Comparison of ENCODE assay signal across 13 cellular contexts in the genomic region with DNA sequence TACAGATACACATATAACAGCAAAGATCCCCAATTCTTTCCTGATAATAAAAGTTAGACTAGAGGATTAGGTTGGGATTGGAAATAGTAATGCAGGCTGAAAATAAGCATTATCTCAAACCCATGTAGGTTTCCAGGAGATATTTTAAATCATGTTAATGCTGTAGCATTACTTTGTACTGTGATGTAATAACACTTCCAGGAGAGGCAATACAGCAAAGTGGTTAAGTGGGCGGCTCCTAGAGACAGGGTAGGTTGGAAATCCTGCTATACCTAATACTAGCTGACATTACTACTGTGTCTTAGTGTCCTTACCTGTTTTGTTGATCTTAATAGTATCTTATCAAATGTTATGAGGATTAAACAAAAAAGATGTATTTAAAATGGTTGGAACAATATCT. TPM values are rescaled to one million over a fixed set of nuclear protein-coding genes. Genes with fewer than 3 reads are reported as not detected.
A peak's percentile ranks its signal among the peaks of the same experiment; 100 is the strongest.
DNase-seq lines count a peak whose midpoint lies in the region; ATAC-seq, FAIRE-seq and TF ChIP-seq lines count a peak whose summit lies in the region.
"Had no signal": no experiment of that assay in that cellular context is flagged by ENCODE, and none has a peak within 500 bp of the region (broad histone marks: within the 10 kb centered on the region; RNA-seq: fewer than 3 reads in every experiment).

No MANE protein-coding gene starts in this region.

- H3K4me1 ChIP-seq in DND-41 (ENCODE audit: insufficient read depth, low read length), result peaks cover 20% of the 10 kb centered on the region
- H3K4me1 ChIP-seq: SJSA1 had no signal

- H4K20me1 ChIP-seq in DND-41 (ENCODE audit: insufficient read depth, low read length), result peaks cover 55% of the 10 kb centered on the region; the same call in 1 of the 2 replicates

- H3K27me3 Mint-ChIP-seq in activated naive CD8-positive, alpha-beta T cell treated with anti-CD3 and anti-CD28 coated beads, Interleukin-2, amount 10 ng/mL, durations not matched to agents 7 days and 5 days, result no peaks in the 10 kb centered on the region
- H3K27me3 Mint-ChIP-seq in WTC11 (ENCODE audit: low read depth), result no peaks in the 10 kb centered on the region

- H2AFZ ChIP-seq in DND-41 (ENCODE audit: low read depth, low read length), result no peak overlapping the region

- peaks cover 86% of the 10 kb centered on the region for H3K79me2 ChIP-seq in DND-41 (ENCODE audit: insufficient read depth, low read length)

- peaks cover 50% of the 10 kb centered on the region for H3K36me3 Mint-ChIP-seq in activated naive CD8-positive, alpha-beta T cell treated with anti-CD3 and anti-CD28 coated beads, Interleukin-2, amount 10 ng/mL, durations not matched to agents 7 days and 5 days
- H3K36me3 Mint-ChIP-seq in WTC11, result peaks cover 87% of the 10 kb centered on the region

- no peak overlapping the region for H3K4me2 ChIP-seq in DND-41 (ENCODE audit: insufficient read depth, low read length)

- CTCF ChIA-PET in WTC11 (lab: Charles Lee), result no interaction called here

- DNase-seq in DND-41 (no peak), GM12891 (ENCODE audit: insufficient read length, low spot score) (no peak), WTC11 (ENCODE audit: low spot score) (no peak)
- DNase-seq in activated naive CD8-positive, alpha-beta T cell treated with anti-CD3 and anti-CD28 coated beads, Interleukin-2, amount 10 ng/mL, durations not matched to agents 7 days and 5 days, result no peak
- DNase-seq: COR-L47, GOT3, KG1, NCI-H1105, NCI-H1694 treated with DMSO at 0.1 percent for 48 hours, NCI-H69, PC-3 had no signal

- no peaks in the 10 kb centered on the region for H3K9me3 ChIP-seq in DND-41 (ENCODE audit: insufficient read depth, low read length, severe bottlenecking)
- H3K9me3 ChIP-seq: SJSA1 had no signal

- no peak overlapping the region for H3K4me3 ChIP-seq in DND-41 (ENCODE audit: low read depth in 1 of 2, low read length in 2 of 2)
- H3K4me3 ChIP-seq: SJSA1 had no signal

- POLR2A ChIA-PET in activated naive CD8-positive, alpha-beta T cell treated with anti-CD3 and anti-CD28 coated beads, Interleukin-2, amount 10 ng/mL, durations not matched to agents 7 days and 5 days (lab: Charles Lee), result no interaction called here
- POLR2A ChIA-PET in WTC11 (lab: Charles Lee), result interaction anchor here (0.7 to 0.8 kb wide), 2 partner anchors 10 to 321 kb away, joined by 3 read pairs; a partner anchor contains a TSS

- H3K4me1 Mint-ChIP-seq in activated naive CD8-positive, alpha-beta T cell treated with anti-CD3 and anti-CD28 coated beads, Interleukin-2, amount 10 ng/mL, durations not matched to agents 7 days and 5 days, result peaks cover 33% of the 10 kb centered on the region
- peaks cover 12% of the 10 kb centered on the region for H3K4me1 Mint-ChIP-seq in WTC11

- no peak for TF ChIP-seq POLR2A in GM12891 (IDR thresholded peaks at IDR 0.05; ENCODE audit: low read depth, low read length)

- peak overlapping the region; percentile 30 for H3K27ac Mint-ChIP-seq in activated naive CD8-positive, alpha-beta T cell treated with anti-CD3 and anti-CD28 coated beads, Interleukin-2, amount 10 ng/mL, durations not matched to agents 7 days and 5 days
- no peak overlapping the region for H3K27ac Mint-ChIP-seq in WTC11

- H3K4me3 Mint-ChIP-seq in activated naive CD8-positive, alpha-beta T cell treated with anti-CD3 and anti-CD28 coated beads, Interleukin-2, amount 10 ng/mL, durations not matched to agents 7 days and 5 days, result no peak overlapping the region
- H3K4me3 Mint-ChIP-seq in WTC11, result no peak overlapping the region

- no peak overlapping the region for H3K27ac ChIP-seq in DND-41 (ENCODE audit: low read length)
- H3K27ac ChIP-seq: SJSA1 had no signal

- TF ChIP-seq CTCF in DND-41 (IDR thresholded peaks at IDR 0.05; ENCODE audit: borderline replicate concordance, extremely low read depth, low read length, poor library complexity, severe bottlenecking), result no peak
- TF ChIP-seq CTCF in WTC11 (IDR thresholded peaks at IDR 0.05), result no peak

- peak; percentile 23 for FAIRE-seq in GM12891 (lab: Jason Lieb, UNC)

- H3K36me3 ChIP-seq in DND-41 (ENCODE audit: insufficient read depth, low read length), result peaks cover 98% of the 10 kb centered on the region

- no peak overlapping the region for H3K9ac ChIP-seq in DND-41 (ENCODE audit: low read depth, low read length)

- no peaks in the 10 kb centered on the region for H3K27me3 ChIP-seq in DND-41 (ENCODE audit: insufficient read depth, low read length, poor library complexity)
- H3K27me3 ChIP-seq: SJSA1 had no signal

- no peaks in the 10 kb centered on the region for H3K9me3 Mint-ChIP-seq in activated naive CD8-positive, alpha-beta T cell treated with anti-CD3 and anti-CD28 coated beads, Interleukin-2, amount 10 ng/mL, durations not matched to agents 7 days and 5 days
- H3K9me3 Mint-ChIP-seq in WTC11, result no peaks in the 10 kb centered on the region

- ATAC-seq in DND-41 (ENCODE audit: insufficient read depth, low read depth) (0 out of 3 replicates have a peak, but pooled peaks have one; percentile 31), HG02938 (IDR thresholded peaks at IDR 0.05; ENCODE audit: unreplicated experiment) (no peak), WTC11 (no peak)
- no peak for ATAC-seq in activated naive CD8-positive, alpha-beta T cell treated with anti-CD3 and anti-CD28 coated beads, Interleukin-2, amount 10 ng/mL, durations not matched to agents 7 days and 5 days (ENCODE audit: low read depth)
- ATAC-seq: PC-3 had no signal

TF ChIP-seq in GM12891, 5 proteins besides CTCF, POLR2A, EP300 and RAD21:
- no peak for TF ChIP-seq TAF1 (IDR thresholded peaks at IDR 0.05; ENCODE audit: low read depth, low read length)
- TF ChIP-seq SPI1 (IDR thresholded peaks at IDR 0.05; ENCODE audit: low read depth, low read length), result no peak
- TF ChIP-seq POU2F2 (IDR thresholded peaks at IDR 0.05; ENCODE audit: low read depth, low read length), result no peak
- TF ChIP-seq POLR2AphosphoS5 (IDR thresholded peaks at IDR 0.05; ENCODE audit: low read depth, low read length), result no peak
- no peak for TF ChIP-seq PAX5 (IDR thresholded peaks at IDR 0.05; ENCODE audit: insufficient read depth, low read length, severe bottlenecking)
TF ChIP-seq in GM12891: peak in this region for 0.

TF ChIP-seq in WTC11, 78 proteins besides CTCF, POLR2A, EP300 and RAD21 (continues in another document):
- TF ChIP-seq, protein P1, sequence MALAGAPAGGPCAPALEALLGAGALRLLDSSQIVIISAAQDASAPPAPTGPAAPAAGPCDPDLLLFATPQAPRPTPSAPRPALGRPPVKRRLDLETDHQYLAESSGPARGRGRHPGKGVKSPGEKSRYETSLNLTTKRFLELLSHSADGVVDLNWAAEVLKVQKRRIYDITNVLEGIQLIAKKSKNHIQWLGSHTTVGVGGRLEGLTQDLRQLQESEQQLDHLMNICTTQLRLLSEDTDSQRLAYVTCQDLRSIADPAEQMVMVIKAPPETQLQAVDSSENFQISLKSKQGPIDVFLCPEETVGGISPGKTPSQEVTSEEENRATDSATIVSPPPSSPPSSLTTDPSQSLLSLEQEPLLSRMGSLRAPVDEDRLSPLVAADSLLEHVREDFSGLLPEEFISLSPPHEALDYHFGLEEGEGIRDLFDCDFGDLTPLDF (CRISPR knock-in tag; IDR thresholded peaks at IDR 0.05), result no peak
- TF ChIP-seq, protein P2, sequence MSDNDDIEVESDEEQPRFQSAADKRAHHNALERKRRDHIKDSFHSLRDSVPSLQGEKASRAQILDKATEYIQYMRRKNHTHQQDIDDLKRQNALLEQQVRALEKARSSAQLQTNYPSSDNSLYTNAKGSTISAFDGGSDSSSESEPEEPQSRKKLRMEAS (CRISPR knock-in tag; IDR thresholded peaks at IDR 0.05), result no peak
- TF ChIP-seq ATF1 (CRISPR knock-in tag; IDR thresholded peaks at IDR 0.05) (no peak), RELA (CRISPR knock-in tag; IDR thresholded peaks at IDR 0.05; ENCODE audit: borderline replicate concordance) (no peak), NR1H2 (CRISPR knock-in tag; IDR thresholded peaks at IDR 0.05) (no peak), CBFB (CRISPR knock-in tag; IDR thresholded peaks at IDR 0.05; ENCODE audit: low read depth) (no peak), TEAD1 (CRISPR knock-in tag; IDR thresholded peaks at IDR 0.05) (no peak), GRHL2 (CRISPR knock-in tag; IDR thresholded peaks at IDR 0.05; ENCODE audit: insufficient replicate concordance, severe bottlenecking) (no peak)
- TF ChIP-seq, protein P3, sequence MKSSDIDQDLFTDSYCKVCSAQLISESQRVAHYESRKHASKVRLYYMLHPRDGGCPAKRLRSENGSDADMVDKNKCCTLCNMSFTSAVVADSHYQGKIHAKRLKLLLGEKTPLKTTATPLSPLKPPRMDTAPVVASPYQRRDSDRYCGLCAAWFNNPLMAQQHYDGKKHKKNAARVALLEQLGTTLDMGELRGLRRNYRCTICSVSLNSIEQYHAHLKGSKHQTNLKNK (CRISPR knock-in tag; IDR thresholded peaks at IDR 0.05), result no peak

RNA-seq across cellular contexts. Expression of a gene that starts 9.6 kb away (rescaled TPM):
- 151 TPM for polyA plus RNA-seq in GM12891 (2012; ENCODE audit: low read depth, missing spikeins)
- total RNA-seq in activated naive CD8-positive, alpha-beta T cell treated with anti-CD3 and anti-CD28 coated beads, Interleukin-2, amount 10 ng/mL, durations not matched to agents 7 days and 5 days, result 100 to 1,000 TPM; 120 to 125 TPM
- 412 to 435 TPM (median 421 TPM) in 3 replicates for total RNA-seq in WTC11 (2021)

RNA-seq across cellular contexts. Expression of a gene that starts 10.3 kb away (rescaled TPM):
- polyA plus RNA-seq in GM12891 (2012; ENCODE audit: low read depth, missing spikeins), result 16.6 TPM
- 10 to 100 TPM; 20.8 to 22.4 TPM for total RNA-seq in activated naive CD8-positive, alpha-beta T cell treated with anti-CD3 and anti-CD28 coated beads, Interleukin-2, amount 10 ng/mL, durations not matched to agents 7 days and 5 days
- 83.4 to 91.0 TPM (median 89.0 TPM) in 3 replicates for total RNA-seq in WTC11 (2021)

RNA-seq across cellular contexts. Expression of a gene that starts 21.7 kb away (rescaled TPM):
- 61.0 TPM for polyA plus RNA-seq in GM12891 (2012; ENCODE audit: low read depth, missing spikeins)
- total RNA-seq in activated naive CD8-positive, alpha-beta T cell treated with anti-CD3 and anti-CD28 coated beads, Interleukin-2, amount 10 ng/mL, durations not matched to agents 7 days and 5 days, result 100 to 1,000 TPM; 123 to 124 TPM
- total RNA-seq in WTC11 (2021), result 113 to 138 TPM (median 116 TPM) in 3 replicates

RNA-seq across cellular contexts. Expression of a gene that starts 58.4 kb away (rescaled TPM):
- polyA plus RNA-seq in GM12891 (2012; ENCODE audit: low read depth, missing spikeins), result 4.9 TPM
- total RNA-seq in activated naive CD8-positive, alpha-beta T cell treated with anti-CD3 and anti-CD28 coated beads, Interleukin-2, amount 10 ng/mL, durations not matched to agents 7 days and 5 days, result 10 to 100 TPM; 10.3 to 12.8 TPM
- 12.6 to 15.6 TPM (median 14.6 TPM) in 3 replicates for total RNA-seq in WTC11 (2021)

RNA-seq across cellular contexts. Expression of a gene that starts 59.9 kb away (rescaled TPM):
- polyA plus RNA-seq in GM12891 (2012; ENCODE audit: low read depth, missing spikeins), result not detected
- total RNA-seq in activated naive CD8-positive, alpha-beta T cell treated with anti-CD3 and anti-CD28 coated beads, Interleukin-2, amount 10 ng/mL, durations not matched to agents 7 days and 5 days, result under 1 TPM; 0.26 to 0.44 TPM
- total RNA-seq in WTC11 (2021), result 0.27 to 0.48 TPM (median 0.30 TPM) in 3 replicates
